ENCODE assay signal across 26 cellular contexts in the genomic region with DNA sequence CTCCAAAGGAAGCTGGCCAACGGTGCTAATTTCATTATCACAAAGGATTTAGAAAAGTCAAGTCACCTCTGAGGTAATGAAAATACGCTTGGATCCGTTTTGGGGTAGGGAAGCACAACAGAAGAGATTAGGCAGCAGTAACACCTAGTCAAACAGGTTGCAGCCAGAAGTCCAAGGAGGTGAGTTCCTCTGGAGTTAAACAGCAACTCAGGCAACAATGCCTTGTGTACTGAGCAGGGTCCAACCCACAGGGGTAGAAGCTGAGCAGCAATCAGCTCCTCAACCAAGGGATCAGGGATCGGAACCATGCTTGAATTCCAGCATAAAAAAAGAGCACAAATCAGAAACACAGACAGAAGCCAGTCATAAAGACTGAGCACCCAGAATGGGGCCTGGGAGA.
"Had no signal": no experiment of that assay in that cellular context is flagged by ENCODE, and none has a peak within 500 bp of the region (broad histone marks: within the 10 kb centered on the region; RNA-seq: fewer than 3 reads in every experiment).

No MANE protein-coding gene starts in this region.

- H3K4me3 Mint-ChIP-seq: activated B cell treated with CpG ODN at 0.5 μM for 24 hours; activated CD4-positive, alpha-beta T cell treated with anti-CD3 and anti-CD28 coated beads for 36 hours; activated naive CD4-positive, alpha-beta T cell treated with anti-CD3 and anti-CD28 coated beads for 36 hours; activated T-cell treated with anti-CD3 and anti-CD28 coated beads, Interleukin-2, amount 50 U/mL, for 72 hours; natural killer cell; T-helper 1 cell treated with Interleukin-12 subunit alpha and Interleukin-12 subunit beta and Interleukin-4 antibody, amounts not matched to agents 30 μg/mL and 1 μg/mL, for 36 hours had no signal

- H3K4me1 ChIP-seq: foreskin keratinocyte, lower lobe of right lung, sigmoid colon had no signal

- H3K4me2 ChIP-seq: smooth muscle cell had no signal

- H3K9me3 ChIP-seq: lower lobe of right lung, sigmoid colon, thoracic aorta, vagina had no signal

- H3K27ac ChIP-seq: foreskin keratinocyte, lower lobe of right lung, sigmoid colon, thoracic aorta, vagina had no signal

- FAIRE-seq: kidney had no signal

- H3K27ac Mint-ChIP-seq: activated B cell treated with CpG ODN at 0.5 μM for 24 hours; activated CD4-positive, alpha-beta T cell treated with anti-CD3 and anti-CD28 coated beads for 36 hours; activated naive CD4-positive, alpha-beta T cell treated with anti-CD3 and anti-CD28 coated beads for 36 hours; activated T-cell treated with anti-CD3 and anti-CD28 coated beads, Interleukin-2, amount 50 U/mL, for 72 hours; natural killer cell; T-helper 1 cell treated with Interleukin-12 subunit alpha and Interleukin-12 subunit beta and Interleukin-4 antibody, amounts not matched to agents 30 μg/mL and 1 μg/mL, for 36 hours had no signal

- DNase-seq: activated B cell treated with CpG ODN at 0.5 μM for 24 hours; activated CD4-positive, alpha-beta T cell treated with anti-CD3 and anti-CD28 coated beads for 36 hours; activated CD4-positive, alpha-beta T cell treated with anti-CD3 and anti-CD28 coated beads, Interleukin-2, amount 50 U/mL, for 4 hours; activated CD8-positive, alpha-beta memory T cell treated with anti-CD3 and anti-CD28 coated beads for 24 hours; activated CD8-positive, alpha-beta memory T cell treated with anti-CD3 and anti-CD28 coated beads, Interleukin-2, amount 50 U/mL, for 4 hours; activated effector memory CD4-positive, alpha-beta T cell treated with Interleukin-2 at 50 U/mL for 16 hours; activated naive CD4-positive, alpha-beta T cell treated with anti-CD3 and anti-CD28 coated beads for 36 hours; activated T-cell treated with anti-CD3 and anti-CD28 coated beads, Interleukin-2, amount 50 U/mL, for 72 hours; amygdala; cerebellar nuclear complex; erythroblast; foreskin keratinocyte; kidney; lower lobe of right lung; natural killer cell; posterior cingulate gyrus; sigmoid colon; stimulated activated CD4-positive, alpha-beta T cell treated with anti-CD3 and anti-CD28 coated beads, Interleukin-4, amount 100 ng/mL, for 1 hour; stimulated activated naive CD4-positive, alpha-beta T cell; T1000 had no signal

- H3K27me3 ChIP-seq: sigmoid colon, vagina had no signal

- H3K27me3 Mint-ChIP-seq: type B pancreatic cell had no signal

- H3K36me3 Mint-ChIP-seq: natural killer cell, type B pancreatic cell had no signal

- H3K36me3 ChIP-seq: lower lobe of right lung, sigmoid colon, thoracic aorta, vagina had no signal

- H3K4me1 Mint-ChIP-seq: activated B cell treated with CpG ODN at 0.5 μM for 24 hours; activated CD4-positive, alpha-beta T cell treated with anti-CD3 and anti-CD28 coated beads for 36 hours; natural killer cell had no signal

- H3K9me3 Mint-ChIP-seq: activated B cell treated with CpG ODN at 0.5 μM for 24 hours; activated naive CD4-positive, alpha-beta T cell treated with anti-CD3 and anti-CD28 coated beads for 36 hours; activated T-cell treated with anti-CD3 and anti-CD28 coated beads, Interleukin-2, amount 50 U/mL, for 72 hours; natural killer cell; T-helper 1 cell treated with Interleukin-12 subunit alpha and Interleukin-12 subunit beta and Interleukin-4 antibody, amounts not matched to agents 30 μg/mL and 1 μg/mL, for 36 hours; type B pancreatic cell had no signal

- ATAC-seq: activated CD4-positive, alpha-beta T cell treated with anti-CD3 and anti-CD28 coated beads for 36 hours; activated T-cell treated with anti-CD3 and anti-CD28 coated beads, Interleukin-2, amount 50 U/mL, for 72 hours; foreskin keratinocyte; left lobe of liver; lower lobe of right lung; natural killer cell had no signal

- H3K4me3 ChIP-seq: lower lobe of right lung, sigmoid colon, smooth muscle cell, thoracic aorta, vagina had no signal
